ENCODE assay signal across 6 cellular contexts in the genomic region with DNA sequence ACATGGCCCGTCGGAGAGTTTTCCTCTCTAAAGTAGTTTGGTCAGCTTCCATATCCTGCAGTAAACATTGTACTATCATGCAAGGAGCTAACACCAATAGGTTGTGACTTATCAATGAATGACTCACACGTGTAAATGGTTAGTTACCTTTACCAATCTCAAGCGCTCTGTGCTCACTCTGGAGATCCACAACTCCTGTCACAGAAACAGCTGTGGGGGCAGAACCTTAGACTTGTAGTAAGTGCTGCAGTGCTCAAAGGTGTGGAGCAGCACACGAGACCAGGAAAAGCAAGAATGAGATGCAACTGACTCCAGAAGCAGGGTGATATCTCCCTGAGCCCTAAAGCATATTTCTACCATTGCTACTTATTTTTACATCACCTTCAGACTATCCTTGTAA.
"Had no signal": no experiment of that assay in that cellular context is flagged by ENCODE, and none has a peak within 500 bp of the region (broad histone marks: within the 10 kb centered on the region; RNA-seq: fewer than 3 reads in every experiment).

No MANE protein-coding gene starts in this region.

- H3K4me3 Mint-ChIP-seq: IgD-negative memory B cell had no signal

- H3K4me1 Mint-ChIP-seq: IgD-negative memory B cell had no signal

- H3K36me3 Mint-ChIP-seq: IgD-negative memory B cell had no signal

- H3K27ac ChIP-seq: HL-60 had no signal

- H3K4me3 ChIP-seq: K562 had no signal

- ATAC-seq: HepG2, K562 had no signal

- DNase-seq: IMR-90, KBM-7 had no signal

- H3K27ac Mint-ChIP-seq: IgD-negative memory B cell had no signal
